ENCODE assay signal across 20 cellular contexts in the genomic region with DNA sequence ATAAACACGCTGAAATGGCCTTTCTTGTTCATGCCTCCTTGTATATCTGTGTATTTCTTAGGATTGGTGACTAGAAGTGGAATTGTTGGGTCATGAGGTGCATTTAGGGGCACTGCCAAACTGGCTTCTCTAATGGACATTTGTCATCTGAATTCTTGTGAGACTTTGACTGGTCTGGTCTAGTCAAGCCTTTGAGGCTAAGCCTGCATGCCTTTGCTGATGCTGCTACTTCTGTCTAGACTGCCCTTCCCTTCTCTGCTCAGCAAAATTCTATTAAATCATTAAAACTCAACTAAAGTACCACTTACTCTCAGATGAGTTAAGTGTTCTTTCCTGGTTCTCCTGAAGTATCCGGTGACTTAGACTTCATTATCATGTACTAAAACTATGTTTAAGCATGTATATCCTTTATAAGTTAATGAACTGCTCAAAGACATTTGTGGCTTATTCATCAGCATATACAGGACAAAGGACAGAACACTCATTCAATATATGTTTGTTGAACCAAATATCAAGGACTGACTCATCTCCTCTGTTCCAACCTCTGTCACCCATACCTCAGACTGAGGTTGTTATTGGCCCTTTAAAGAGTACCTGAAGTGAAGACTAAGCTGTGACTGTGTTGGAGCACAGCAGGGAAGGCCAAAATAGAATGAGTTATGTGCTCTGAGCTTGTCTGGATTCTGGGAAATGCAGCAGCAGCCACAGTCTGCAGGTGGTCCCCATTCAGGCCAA. TPM values are rescaled to one million over a fixed set of nuclear protein-coding genes. Genes with fewer than 3 reads are reported as not detected.
DNase-seq lines count a peak whose midpoint lies in the region; ATAC-seq, FAIRE-seq and TF ChIP-seq lines count a peak whose summit lies in the region.
"Had no signal": no experiment of that assay in that cellular context is flagged by ENCODE, and none has a peak within 500 bp of the region (broad histone marks: within the 10 kb centered on the region; RNA-seq: fewer than 3 reads in every experiment).

No MANE protein-coding gene starts in this region.

- H2AFZ ChIP-seq in hepatocyte, result no peak overlapping the region
- H2AFZ ChIP-seq: GM23338 had no signal

- ATAC-seq in GM21515 (IDR thresholded peaks at IDR 0.05; ENCODE audit: unreplicated experiment) (no peak), heart right ventricle (no peak), HG02623 (IDR thresholded peaks at IDR 0.05; ENCODE audit: unreplicated experiment) (no peak)
- no peak for ATAC-seq in stimulated activated memory B cell treated with anti-CD40 and anti-IgM and Interleukin-4, amounts not matched to agents 10 μg/mL and 1 μg/mL and 100 μg/mL, for 72 hours

- no peaks in the 10 kb centered on the region for H3K9me3 Mint-ChIP-seq in stimulated activated memory B cell treated with anti-CD40 and anti-IgM and Interleukin-4, amounts not matched to agents 10 μg/mL and 1 μg/mL and 100 μg/mL, for 72 hours
- H3K9me3 Mint-ChIP-seq: central memory CD8-positive, alpha-beta T cell; GM23338 had no signal

- no peak overlapping the region for H3K4me3 ChIP-seq in hepatocyte
- no peak overlapping the region for H3K4me3 ChIP-seq in heart right ventricle
- H3K4me3 ChIP-seq: GM23338, MG63, Peyer's patch, thoracic aorta had no signal

- WGBS in hepatocyte (ENCODE audit: low lambda C conversion rate, missing lambda C conversion rate), result 90% methylated on average over 2 of the region's 2 CpGs
- WGBS in heart right ventricle, 2 donors, result 92 to 93% methylated on average over 2 of the region's 2 CpGs

- no peak overlapping the region for H3K4me2 ChIP-seq in hepatocyte
- H3K4me2 ChIP-seq: GM23338 had no signal

- no peaks in the 10 kb centered on the region for H4K20me1 ChIP-seq in hepatocyte (ENCODE audit: insufficient read depth, poor library complexity, severe bottlenecking)

- intact Hi-C loops in heart right ventricle (cut with DNase I), result loop anchor here in 1 of 10 donors (10.0 kb wide), 1 partner anchor 47 kb away; a partner anchor contains a TSS

- peak overlapping the region; percentile 65 for H3K27ac ChIP-seq in hepatocyte
- no peak overlapping the region for H3K27ac ChIP-seq in heart right ventricle
- H3K27ac ChIP-seq: Peyer's patch, thoracic aorta had no signal

- peak; percentile 5 for DNase-seq in AG20443 (ENCODE audit: low spot score)
- peak; percentile 72 for DNase-seq in ELR (ENCODE audit: low read depth)
- peak; percentile 84 for DNase-seq in RCC 7860 (ENCODE audit: low spot score)
- no peak for DNase-seq in hepatocyte (ENCODE audit: low spot score)
- no peak for DNase-seq in heart right ventricle
- DNase-seq: activated CD4-positive, alpha-beta T cell treated with anti-CD3 and anti-CD28 coated beads for 4 hours; activated gamma-delta T cell; amygdala; effector CD4-positive, alpha-beta T cell; glutamatergic neuron; MG63; NCI-H1436; nucleus accumbens; Peyer's patch had no signal

- H3K27me3 Mint-ChIP-seq in stimulated activated memory B cell treated with anti-CD40 and anti-IgM and Interleukin-4, amounts not matched to agents 10 μg/mL and 1 μg/mL and 100 μg/mL, for 72 hours, result peaks cover 8% of the 10 kb centered on the region
- H3K27me3 Mint-ChIP-seq: central memory CD8-positive, alpha-beta T cell had no signal

- peak; percentile 87 for FAIRE-seq in RCC 7860 (lab: Jason Lieb, UNC)

- no peaks in the 10 kb centered on the region for H3K79me2 ChIP-seq in hepatocyte

- H3K27ac Mint-ChIP-seq in stimulated activated memory B cell treated with anti-CD40 and anti-IgM and Interleukin-4, amounts not matched to agents 10 μg/mL and 1 μg/mL and 100 μg/mL, for 72 hours, result no peak overlapping the region
- H3K27ac Mint-ChIP-seq: GM23338 had no signal

- H3K36me3 ChIP-seq in hepatocyte (replicated peaks; ENCODE audit: insufficient read depth, low read depth), result no peaks in the 10 kb centered on the region
- H3K36me3 ChIP-seq in heart right ventricle, result no peaks in the 10 kb centered on the region
- H3K36me3 ChIP-seq: MG63, Peyer's patch, thoracic aorta had no signal

- TF ChIP-seq CTCF in hepatocyte (IDR thresholded peaks at IDR 0.05; ENCODE audit: poor library complexity) (no peak), heart right ventricle (IDR thresholded peaks at IDR 0.05) (no peak)

- H3K27me3 ChIP-seq in hepatocyte (no peaks in the 10 kb centered on the region), heart right ventricle (peaks cover 0 to 40% (median 0%) of the 10 kb centered on the region in 7 donors)
- H3K27me3 ChIP-seq: MG63, Peyer's patch had no signal

- no peaks in the 10 kb centered on the region for H3K4me1 Mint-ChIP-seq in stimulated activated memory B cell treated with anti-CD40 and anti-IgM and Interleukin-4, amounts not matched to agents 10 μg/mL and 1 μg/mL and 100 μg/mL, for 72 hours
- H3K4me1 Mint-ChIP-seq: central memory CD8-positive, alpha-beta T cell; GM23338 had no signal

- H3K36me3 Mint-ChIP-seq in stimulated activated memory B cell treated with anti-CD40 and anti-IgM and Interleukin-4, amounts not matched to agents 10 μg/mL and 1 μg/mL and 100 μg/mL, for 72 hours, result no peaks in the 10 kb centered on the region

- H3K4me1 ChIP-seq in hepatocyte (ENCODE audit: insufficient read depth), result peaks cover 7% of the 10 kb centered on the region
- no peaks in the 10 kb centered on the region for H3K4me1 ChIP-seq in heart right ventricle
- H3K4me1 ChIP-seq: Peyer's patch had no signal

- no peaks in the 10 kb centered on the region for H3K9me2 ChIP-seq in hepatocyte (replicated peaks; ENCODE audit: insufficient read depth)

- H3K4me3 Mint-ChIP-seq in stimulated activated memory B cell treated with anti-CD40 and anti-IgM and Interleukin-4, amounts not matched to agents 10 μg/mL and 1 μg/mL and 100 μg/mL, for 72 hours, result no peak overlapping the region
- H3K4me3 Mint-ChIP-seq: central memory CD8-positive, alpha-beta T cell; GM23338 had no signal

- H3K9me3 ChIP-seq in hepatocyte (ENCODE audit: low read depth) (no peaks in the 10 kb centered on the region), heart right ventricle (no peaks in the 10 kb centered on the region)
- H3K9me3 ChIP-seq: MG63, Peyer's patch, thoracic aorta had no signal

RNA-seq across cellular contexts. Expression of a gene that starts 9.0 kb away (rescaled TPM):
- total RNA-seq in hepatocyte (109 and 113 TPM in 2 replicates), heart right ventricle (10 to 100 TPM; 16.6 to 33.0 (median 21.9) TPM)
- polyA plus RNA-seq in hepatocyte (89.2 and 116 TPM in 2 replicates), heart right ventricle (10 to 100 TPM; 16.8 to 21.9 TPM)

RNA-seq across cellular contexts. Expression of a gene that starts 30.0 kb away (rescaled TPM):
- total RNA-seq in hepatocyte (28.6 and 28.7 TPM in 2 replicates), heart right ventricle (10 to 100 TPM; 16.7 to 25.5 (median 22.0) TPM)
- polyA plus RNA-seq in hepatocyte (91.7 and 117 TPM in 2 replicates), heart right ventricle (10 to 100 TPM; 30.6 to 38.6 TPM)

RNA-seq across cellular contexts. Expression of a gene that starts 48.7 kb away (rescaled TPM):
- total RNA-seq in hepatocyte (1,160 and 1,364 TPM in 2 replicates), heart right ventricle (100 to 1,000 TPM; 149 to 244 (median 191) TPM)
- polyA plus RNA-seq in hepatocyte (772 and 829 TPM in 2 replicates), heart right ventricle (100 to 1,000 TPM in 1 of 2 donors, 10 to 100 TPM in 1; 94.9 to 346 TPM)

RNA-seq across cellular contexts. Expression of a gene that starts 52.5 kb away (rescaled TPM):
- total RNA-seq in hepatocyte (84.2 and 94.4 TPM in 2 replicates), heart right ventricle (10 to 100 TPM; 57.7 to 73.2 (median 68.4) TPM)
- polyA plus RNA-seq in hepatocyte (171 and 213 TPM in 2 replicates), heart right ventricle (100 to 1,000 TPM; 106 to 164 TPM)

Comparison
In these comparisons a context has a peak if more than half of its experiments do, and no peak if none do; other contexts are left out.
1. DNase-seq: peak in AG20443 (single experiment), ELR (single experiment) and RCC 7860 (single experiment); none in hepatocyte (single experiment) and heart right ventricle (0 of 2).